In genomic region chr19:4185413-4186086, GRCh38 we compare ENCODE assay signal across 12 cellular contexts. TPM values are rescaled to one million over a fixed set of nuclear protein-coding genes. Genes with fewer than 3 reads are reported as not detected.
"Had no signal": no experiment of that assay in that cellular context is flagged by ENCODE, and none has a peak within 500 bp of the region (broad histone marks: within the 10 kb centered on the region; RNA-seq: fewer than 3 reads in every experiment).

No MANE protein-coding gene starts in this region.

- H3K27ac Mint-ChIP-seq: activated CD8-positive, alpha-beta T cell treated with anti-CD3 and anti-CD28 coated beads, Interleukin-2, amount 10 ng/mL, durations not matched to agents 7 days and 5 days; activated naive CD8-positive, alpha-beta T cell treated with anti-CD3 and anti-CD28 coated beads for 36 hours; stimulated activated naive B cell treated with anti-CD40 and anti-IgM and Interleukin-4, amounts not matched to agents 10 μg/mL and 1 μg/mL and 100 μg/mL, for 72 hours had no signal

- DNase-seq: activated gamma-delta T cell had no signal

- H3K4me3 Mint-ChIP-seq: activated CD8-positive, alpha-beta T cell treated with anti-CD3 and anti-CD28 coated beads, Interleukin-2, amount 10 ng/mL, durations not matched to agents 7 days and 5 days; activated naive CD8-positive, alpha-beta T cell treated with anti-CD3 and anti-CD28 coated beads for 36 hours; stimulated activated naive B cell treated with anti-CD40 and anti-IgM and Interleukin-4, amounts not matched to agents 10 μg/mL and 1 μg/mL and 100 μg/mL, for 72 hours had no signal

- H3K9me3 Mint-ChIP-seq: activated naive CD8-positive, alpha-beta T cell treated with anti-CD3 and anti-CD28 coated beads for 36 hours; stimulated activated naive B cell treated with anti-CD40 and anti-IgM and Interleukin-4, amounts not matched to agents 10 μg/mL and 1 μg/mL and 100 μg/mL, for 72 hours had no signal

RNA-seq across cellular contexts. Expression of gene ANKRD24, which starts 3.1 kb away (rescaled TPM):
- total RNA-seq: epithelial cell of proximal tubule, skeletal muscle tissue had no signal

RNA-seq across cellular contexts. Expression of gene CREB3L3, which starts 32.1 kb away (rescaled TPM):
- total RNA-seq: activated naive CD8-positive, alpha-beta T cell treated with anti-CD3 and anti-CD28 coated beads for 36 hours; epithelial cell of proximal tubule; frontal cortex; heart right ventricle; mammary epithelial cell; posterior vena cava; right atrium auricular region; skeletal muscle tissue; T-helper 1 cell treated with Interleukin-12 subunit alpha and Interleukin-12 subunit beta and Interleukin-4 antibody, amounts not matched to agents 30 ng/mL and 1 ng/mL, for 36 hours had no signal

RNA-seq across cellular contexts. Expression of gene EBI3, which starts 43.8 kb away (rescaled TPM):
- total RNA-seq: activated CD8-positive, alpha-beta T cell treated with anti-CD3 and anti-CD28 coated beads, Interleukin-2, amount 10 ng/mL, durations not matched to agents 7 days and 5 days; frontal cortex; mammary epithelial cell; skeletal muscle tissue had no signal
